In the genomic region with DNA sequence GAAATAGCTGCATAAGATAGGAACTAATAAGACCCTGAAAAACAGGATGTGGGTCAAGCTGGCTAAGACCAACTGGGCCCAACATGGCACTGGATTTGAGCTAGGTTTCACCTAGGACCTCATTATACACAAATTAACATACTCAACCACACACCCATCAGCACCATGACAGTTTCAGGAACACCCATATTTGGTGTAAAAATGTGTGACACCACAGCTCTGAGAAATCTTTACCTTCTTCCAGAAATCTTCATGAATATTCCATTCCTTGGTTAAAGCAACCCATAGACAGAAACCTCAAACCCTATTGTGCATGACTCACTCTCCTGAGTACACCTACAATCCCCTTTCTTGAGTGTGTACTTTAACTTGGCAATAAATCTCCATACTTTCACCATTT, we compare ENCODE assay signal across 22 cellular contexts.
A peak's percentile ranks its signal among the peaks of the same experiment; 100 is the strongest.
DNase-seq lines count a peak whose midpoint lies in the region; ATAC-seq lines count a peak whose summit lies in the region.
"Had no signal": no experiment of that assay in that cellular context is flagged by ENCODE, and none has a peak within 500 bp of the region (broad histone marks: within the 10 kb centered on the region; RNA-seq: fewer than 3 reads in every experiment).

No MANE protein-coding gene starts in this region.

- peaks cover 2% of the 10 kb centered on the region for H3K9me3 Mint-ChIP-seq in activated naive CD8-positive, alpha-beta T cell treated with anti-CD3 and anti-CD28 coated beads for 36 hours
- H3K9me3 Mint-ChIP-seq: CD4-positive, alpha-beta memory T cell had no signal

- no peaks in the 10 kb centered on the region for H3F3A ChIP-seq in GM23248 (ENCODE audit: insufficient read depth)

- H3K4me1 Mint-ChIP-seq in activated naive CD8-positive, alpha-beta T cell treated with anti-CD3 and anti-CD28 coated beads for 36 hours: peaks cover 12% of the 10 kb centered on the region
- H3K4me1 Mint-ChIP-seq: CD4-positive, alpha-beta memory T cell had no signal

- no peak overlapping the region for H3K4me3 ChIP-seq in GM23248
- H3K4me3 ChIP-seq: heart left ventricle, neural progenitor cell, psoas muscle, tibial nerve had no signal

- H3K27ac Mint-ChIP-seq in activated naive CD8-positive, alpha-beta T cell treated with anti-CD3 and anti-CD28 coated beads for 36 hours: no peak overlapping the region
- H3K27ac Mint-ChIP-seq: CD4-positive, alpha-beta memory T cell; IgD-negative memory B cell; neural progenitor cell had no signal

- no peaks in the 10 kb centered on the region for H3K79me2 ChIP-seq in GM23248 (ENCODE audit: insufficient read depth)

- no peak overlapping the region for H3K27ac ChIP-seq in GM23248
- H3K27ac ChIP-seq: heart left ventricle, neural progenitor cell, psoas muscle, tibial nerve had no signal

- peaks cover 5% of the 10 kb centered on the region for H3K27me3 Mint-ChIP-seq in activated naive CD8-positive, alpha-beta T cell treated with anti-CD3 and anti-CD28 coated beads for 36 hours
- H3K27me3 Mint-ChIP-seq: CD4-positive, alpha-beta memory T cell; IgD-negative memory B cell had no signal

- DNase-seq in HT1080 (ENCODE audit: low read depth) (peak; percentile 56), NCI-H226 (peak; percentile 16), kidney tubule cell (ENCODE audit: low spot score) (peak; percentile 43), cerebellum (ENCODE audit: low spot score) (no peak), GM23248 (no peak)
- peak; percentile 1 for DNase-seq in activated naive CD8-positive, alpha-beta T cell treated with anti-CD3 and anti-CD28 coated beads for 36 hours
- DNase-seq: aorta; CD4-positive, alpha-beta memory T cell; GF-D8; GOT3; heart left ventricle; NCI-H1694 treated with DMSO at 0.1 percent for 48 hours; NCI-H2227 treated with DMSO at 0.1 percent for 48 hours; psoas muscle; RPMI8226; stimulated activated CD4-positive, alpha-beta T cell treated with anti-CD3 and anti-CD28 coated beads, Interleukin-2, amount 100 ng/mL, for 24 hours; stimulated activated naive CD4-positive, alpha-beta T cell treated with Interleukin-2 at 50 U/mL for 16 hours had no signal

- H3K36me3 ChIP-seq in GM23248 (ENCODE audit: low read depth): no peaks in the 10 kb centered on the region
- H3K36me3 ChIP-seq: heart left ventricle, neural progenitor cell, tibial nerve had no signal

- H3K4me2 ChIP-seq in GM23248 (ENCODE audit: unreplicated experiment): no peak overlapping the region
- H3K4me2 ChIP-seq: neural progenitor cell had no signal

- H3K4me3 Mint-ChIP-seq in activated naive CD8-positive, alpha-beta T cell treated with anti-CD3 and anti-CD28 coated beads for 36 hours: no peak overlapping the region
- H3K4me3 Mint-ChIP-seq: CD4-positive, alpha-beta memory T cell; IgD-negative memory B cell; neural progenitor cell had no signal

- no peak for ATAC-seq in GM19463 (IDR thresholded peaks at IDR 0.05; ENCODE audit: unreplicated experiment)
- ATAC-seq: heart left ventricle, psoas muscle, SK-N-SH treated with all-trans-retinoic acid at 6 μM for 48 hours had no signal

- no peak overlapping the region for H2AFZ ChIP-seq in GM23248
- H2AFZ ChIP-seq: neural progenitor cell had no signal

- in situ Hi-C loops in GM23248 (cut with MboI): no loop called here

- H3K4me1 ChIP-seq in GM23248 (ENCODE audit: insufficient read depth): no peaks in the 10 kb centered on the region
- H3K4me1 ChIP-seq: heart left ventricle, psoas muscle, tibial nerve had no signal

- no peaks in the 10 kb centered on the region for H4K20me1 ChIP-seq in GM23248 (ENCODE audit: insufficient read depth)

- H3K27me3 ChIP-seq in GM23248 (replicated peaks; ENCODE audit: insufficient read depth): no peaks in the 10 kb centered on the region
- H3K27me3 ChIP-seq: heart left ventricle, neural progenitor cell, tibial nerve had no signal

- no peaks in the 10 kb centered on the region for H3K9me3 ChIP-seq in GM23248 (ENCODE audit: low read depth)
- H3K9me3 ChIP-seq: heart left ventricle, psoas muscle, tibial nerve had no signal

- H3K9ac ChIP-seq in GM23248: no peak overlapping the region
- H3K9ac ChIP-seq: neural progenitor cell had no signal

- no peaks in the 10 kb centered on the region for H3K9me2 ChIP-seq in GM23248 (ENCODE audit: insufficient read depth)

- no peaks in the 10 kb centered on the region for H3K36me3 Mint-ChIP-seq in activated naive CD8-positive, alpha-beta T cell treated with anti-CD3 and anti-CD28 coated beads for 36 hours
- H3K36me3 Mint-ChIP-seq: CD4-positive, alpha-beta memory T cell; IgD-negative memory B cell; neural progenitor cell had no signal

Comparison
In these comparisons a context has a peak if more than half of its experiments do, and no peak if none do; other contexts are left out.
1. DNase-seq: peak in HT1080 (single experiment), NCI-H226 (single experiment), activated naive CD8-positive, alpha-beta T cell treated with anti-CD3 and anti-CD28 coated beads for 36 hours (single experiment) and kidney tubule cell (single experiment); none in cerebellum (single experiment) and GM23248 (single experiment).